18 cellular contexts compared by ENCODE assay signal in genomic region chr5:150119421-150120061, GRCh38. TPM values are rescaled to one million over a fixed set of nuclear protein-coding genes. Genes with fewer than 3 reads are reported as not detected.
DNase-seq lines count a peak whose midpoint lies in the region; ATAC-seq and TF ChIP-seq lines count a peak whose summit lies in the region.
"Had no signal": no experiment of that assay in that cellular context is flagged by ENCODE, and none has a peak within 500 bp of the region (broad histone marks: within the 10 kb centered on the region; RNA-seq: fewer than 3 reads in every experiment).

No MANE protein-coding gene starts in this region.

- H3K4me3 ChIP-seq in SK-N-SH (ENCODE audit: low read depth in 2 of 2, low read length in 1 of 2), result no peak overlapping the region
- H3K4me3 ChIP-seq: hepatocyte, tibial artery had no signal

- DNase-seq in SK-N-SH (no peak), GM13977 (ENCODE audit: low spot score) (no peak), chondrocyte (ENCODE audit: low spot score) (no peak), posterior vena cava (ENCODE audit: low spot score) (peak; percentile 23), NCI-H2196 treated with DMSO at 0.1 percent for 48 hours (lab: John Stamatoyannopoulos, UW; ENCODE audit: unreplicated experiment) (no peak)
- no peak for DNase-seq in NK-92 treated with Interleukin-12 subunit alpha and Interleukin-12 subunit beta, amount 100 ng/mL, for 24 hours (lab: John Stamatoyannopoulos, UW)
- no peak for DNase-seq in activated CD4-positive, alpha-beta T cell treated with anti-CD3 and anti-CD28 coated beads, Interleukin-2, amount 10 ng/mL, durations not matched to agents 24 days and 14 days
- DNase-seq: activated CD4-positive, CD25-positive, alpha-beta regulatory T cell; activated T-cell treated with anti-CD3 and anti-CD28 coated beads, Interleukin-2, amount 50 U/mL, for 1 hour; CD4-positive, alpha-beta memory T cell; naive B cell; NCI-H1105 treated with DMSO at 0.1 percent for 48 hours; NCI-H446; stimulated activated CD4-positive, alpha-beta T cell treated with anti-CD3 and anti-CD28 coated beads, Interleukin-1b, Interleukin-23, amount 100 ng/mL, for 48 hours had no signal

- peaks cover 0 to 11% of the 10 kb centered on the region in 2 experiments; a peak in 1 of 4 replicates for H3K4me1 ChIP-seq in SK-N-SH (ENCODE audit: control insufficient read depth in 1 of 2, insufficient read depth in 2 of 2, low read depth in 1 of 2, low read length in 1 of 2)

- H3K27me3 Mint-ChIP-seq in chondrocyte (ENCODE audit: low read depth), result no peaks in the 10 kb centered on the region
- H3K27me3 Mint-ChIP-seq in activated CD4-positive, alpha-beta T cell treated with anti-CD3 and anti-CD28 coated beads, Interleukin-2, amount 10 ng/mL, durations not matched to agents 24 days and 14 days, result no peaks in the 10 kb centered on the region
- H3K27me3 Mint-ChIP-seq: CD4-positive, alpha-beta memory T cell; naive B cell had no signal

- no peaks in the 10 kb centered on the region for H3F3A ChIP-seq in SK-N-SH (replicated peaks; ENCODE audit: insufficient read depth)

- no peaks in the 10 kb centered on the region for H4K20me1 ChIP-seq in SK-N-SH (ENCODE audit: insufficient read depth)

- CTCF ChIA-PET in SK-N-SH (lab: Yijun Ruan, JAX), result interaction anchor here (0.8 to 2.0 kb wide), 4 partner anchors 8 to 99 kb away, joined by 3 to 8 read pairs (median 6); no protein-coding TSS in a partner anchor

- no peaks in the 10 kb centered on the region for H3K9me2 ChIP-seq in SK-N-SH

- H3K27ac Mint-ChIP-seq in chondrocyte (ENCODE audit: unreplicated experiment), result peak overlapping the region; percentile 8
- H3K27ac Mint-ChIP-seq in activated CD4-positive, alpha-beta T cell treated with anti-CD3 and anti-CD28 coated beads, Interleukin-2, amount 10 ng/mL, durations not matched to agents 24 days and 14 days, result no peak overlapping the region
- H3K27ac Mint-ChIP-seq: CD4-positive, alpha-beta memory T cell; naive B cell had no signal

- no peak overlapping the region for H2AFZ ChIP-seq in SK-N-SH (ENCODE audit: low read depth)
- H2AFZ ChIP-seq: hepatocyte had no signal

- no peak overlapping the region for H3K9ac ChIP-seq in SK-N-SH

- no peaks in the 10 kb centered on the region for H3K9me3 Mint-ChIP-seq in chondrocyte (ENCODE audit: low read depth)
- no peaks in the 10 kb centered on the region for H3K9me3 Mint-ChIP-seq in activated CD4-positive, alpha-beta T cell treated with anti-CD3 and anti-CD28 coated beads, Interleukin-2, amount 10 ng/mL, durations not matched to agents 24 days and 14 days
- H3K9me3 Mint-ChIP-seq: CD4-positive, alpha-beta memory T cell; dendritic cell treated with granulocyte-macrophage colony-stimulating factor and Interleukin-4, amounts not matched to agents 40 ng/mL and 50 ng/mL, for 4 days; naive B cell had no signal

- H3K36me3 Mint-ChIP-seq in chondrocyte (ENCODE audit: low read depth), result peaks cover 51% of the 10 kb centered on the region
- H3K36me3 Mint-ChIP-seq in activated CD4-positive, alpha-beta T cell treated with anti-CD3 and anti-CD28 coated beads, Interleukin-2, amount 10 ng/mL, durations not matched to agents 24 days and 14 days (ENCODE audit: low read depth), result no peaks in the 10 kb centered on the region
- H3K36me3 Mint-ChIP-seq: CD4-positive, alpha-beta memory T cell; naive B cell had no signal

- H3K9me3 ChIP-seq in SK-N-SH, result no peaks in the 10 kb centered on the region
- H3K9me3 ChIP-seq: tibial artery had no signal

- POLR2A ChIA-PET in SK-N-SH (lab: Yijun Ruan, JAX), result no interaction called here

- TF ChIP-seq CTCF in SK-N-SH (IDR thresholded peaks at IDR 0.05) (no peak), GM13977 (IDR thresholded peaks at IDR 0.05; ENCODE audit: extremely low read depth, insufficient read depth, missing control alignments) (peak; percentile 32), chondrocyte (IDR thresholded peaks at IDR 0.05) (no peak)

- intact Hi-C loops in posterior vena cava (cut with DNase I), result no loop called here
- intact Hi-C loops in activated CD4-positive, alpha-beta T cell treated with anti-CD3 and anti-CD28 coated beads, Interleukin-2, amount 10 ng/mL, durations not matched to agents 24 days and 14 days (cut with micrococcal nuclease), result no loop called here

- peaks cover 17% of the 10 kb centered on the region for H3K4me1 Mint-ChIP-seq in chondrocyte (ENCODE audit: low read depth)
- H3K4me1 Mint-ChIP-seq in activated CD4-positive, alpha-beta T cell treated with anti-CD3 and anti-CD28 coated beads, Interleukin-2, amount 10 ng/mL, durations not matched to agents 24 days and 14 days, result peaks cover 2% of the 10 kb centered on the region
- H3K4me1 Mint-ChIP-seq: CD4-positive, alpha-beta memory T cell; naive B cell had no signal

- no peaks in the 10 kb centered on the region for H3K79me2 ChIP-seq in SK-N-SH (ENCODE audit: insufficient read depth)
- H3K79me2 ChIP-seq: hepatocyte had no signal

- TF ChIP-seq RAD21 in SK-N-SH (IDR thresholded peaks at IDR 0.05; ENCODE audit: low read length), result 0 out of 2 replicates have a peak, but pooled peaks have one; percentile 6

- no peak overlapping the region for H3K27ac ChIP-seq in SK-N-SH (ENCODE audit: low read depth in 2 of 2, low read length in 1 of 2)
- H3K27ac ChIP-seq: hepatocyte had no signal

- H3K4me3 Mint-ChIP-seq in chondrocyte (ENCODE audit: unreplicated experiment), result no peak overlapping the region
- H3K4me3 Mint-ChIP-seq in activated CD4-positive, alpha-beta T cell treated with anti-CD3 and anti-CD28 coated beads, Interleukin-2, amount 10 ng/mL, durations not matched to agents 24 days and 14 days, result no peak overlapping the region
- H3K4me3 Mint-ChIP-seq: CD4-positive, alpha-beta memory T cell; dendritic cell treated with granulocyte-macrophage colony-stimulating factor and Interleukin-4, amounts not matched to agents 40 ng/mL and 50 ng/mL, for 4 days; naive B cell had no signal

- no peaks in the 10 kb centered on the region for H3K27me3 ChIP-seq in SK-N-SH (ENCODE audit: insufficient read depth)
- H3K27me3 ChIP-seq: hepatocyte, tibial artery had no signal

- no peak for ATAC-seq in SK-N-SH treated with all-trans-retinoic acid at 6 μM for 48 hours

- H3K36me3 ChIP-seq in SK-N-SH (replicated peaks in 1 of 2; ENCODE audit: control insufficient read depth in 1 of 2, insufficient read depth in 2 of 2, low read length in 1 of 2), result peaks cover 2 to 84% of the 10 kb centered on the region in 2 experiments

- no peak for TF ChIP-seq EP300 in SK-N-SH (IDR thresholded peaks at IDR 0.05; ENCODE audit: borderline replicate concordance in 1 of 2, low read depth in 1 of 2, low read length in 1 of 2)

- no peak overlapping the region for H3K4me2 ChIP-seq in SK-N-SH
- H3K4me2 ChIP-seq: hepatocyte had no signal

- in situ Hi-C loops in GM13977 (cut with MboI; ENCODE audit: low pct_unique_long_range_greater_than_20kb, low sequenced_read_pairs, unreplicated experiment), result no loop called here

- 91% methylated on average over 10 of the region's 10 CpGs for WGBS in SK-N-SH (ENCODE audit: low lambda C conversion rate)

TF ChIP-seq in SK-N-SH, 30 proteins besides CTCF, POLR2A, EP300 and RAD21 (continues in another document):
- TF ChIP-seq POLR2AphosphoS5 (IDR thresholded peaks at IDR 0.05; ENCODE audit: low read depth, low read length) (no peak), JUND (IDR thresholded peaks at IDR 0.05) (no peak), ELF1 (IDR thresholded peaks at IDR 0.05) (no peak), USF2 (IDR thresholded peaks at IDR 0.05; ENCODE audit: borderline replicate concordance, low read depth, low read length) (no peak)

TF ChIP-seq in SK-N-SH treated with all-trans-retinoic acid at 6 μM for 48 hours, 23 proteins besides CTCF, POLR2A, EP300 and RAD21 (continues in another document):
- TF ChIP-seq POU6F1 (CRISPR knock-in tag; IDR thresholded peaks at IDR 0.05; ENCODE audit: borderline replicate concordance, low read depth) (no peak), GLIS3 (CRISPR knock-in tag; IDR thresholded peaks at IDR 0.05) (no peak), ISL1 (CRISPR knock-in tag; IDR thresholded peaks at IDR 0.05) (no peak), ZC3H10 (CRISPR knock-in tag; IDR thresholded peaks at IDR 0.05) (no peak), TCF4 (CRISPR knock-in tag; IDR thresholded peaks at IDR 0.05; ENCODE audit: borderline replicate concordance) (no peak)

RNA-seq across cellular contexts. Expression of gene CSF1R, which starts 33.2 kb away (rescaled TPM):
- polyA plus RNA-seq in SK-N-SH (2012; rRNA removed), result 0.15 and 0.25 TPM in 2 replicates
- 0.10 and 0.30 TPM in 2 replicates for polyA plus RNA-seq in SK-N-SH (2012; cell fraction: cytosol; rRNA removed)
- 0.49 and 0.69 TPM in 2 replicates for polyA plus RNA-seq in SK-N-SH (2012; cell fraction: nucleus; rRNA removed)
- total RNA-seq in chondrocyte (0.62 to 1.7 TPM (median 0.65 TPM) in 3 replicates), posterior vena cava (10 to 100 TPM; 30.8 to 55.1 TPM)
- total RNA-seq in activated CD4-positive, alpha-beta T cell treated with anti-CD3 and anti-CD28 coated beads, Interleukin-2, amount 10 ng/mL, durations not matched to agents 24 days and 14 days, result 0.14 TPM in 1 of 2 replicates, not detected in the other

RNA-seq across cellular contexts. Expression of gene PDGFRB, which starts 36.1 kb away (rescaled TPM):
- 25.9 and 32.1 TPM in 2 replicates for polyA plus RNA-seq in SK-N-SH (2012; rRNA removed)
- polyA plus RNA-seq in SK-N-SH (2012; cell fraction: cytosol; rRNA removed), result 13.2 and 19.7 TPM in 2 replicates
- 57.0 and 58.5 TPM in 2 replicates for polyA plus RNA-seq in SK-N-SH (2012; cell fraction: nucleus; rRNA removed)
- total RNA-seq in chondrocyte (331 to 532 TPM (median 499 TPM) in 3 replicates), posterior vena cava (100 to 1,000 TPM; 251 to 394 TPM)
- total RNA-seq in activated CD4-positive, alpha-beta T cell treated with anti-CD3 and anti-CD28 coated beads, Interleukin-2, amount 10 ng/mL, durations not matched to agents 24 days and 14 days, result 0.62 and 1.5 TPM in 2 replicates
- total RNA-seq: CD4-positive, alpha-beta memory T cell had no signal
- polyA plus RNA-seq: CD4-positive, alpha-beta memory T cell had no signal

RNA-seq across cellular contexts. Expression of gene CDX1, which starts 47.0 kb away (rescaled TPM):
- polyA plus RNA-seq in SK-N-SH (2012; rRNA removed), result 0.23 and 0.26 TPM in 2 replicates
- polyA plus RNA-seq in SK-N-SH (2012; cell fraction: cytosol; rRNA removed), result 0.19 and 0.26 TPM in 2 replicates
- 0.25 and 0.39 TPM in 2 replicates for polyA plus RNA-seq in SK-N-SH (2012; cell fraction: nucleus; rRNA removed)
- total RNA-seq in chondrocyte (0.44 to 0.57 TPM in 2 of 3 replicates, not detected in the other), posterior vena cava (under 1 TPM in 1 of 2 donors, not detected in 1; 0.28 TPM)
- total RNA-seq in activated CD4-positive, alpha-beta T cell treated with anti-CD3 and anti-CD28 coated beads, Interleukin-2, amount 10 ng/mL, durations not matched to agents 24 days and 14 days, result not detected in 2 replicates
- total RNA-seq: CD4-positive, alpha-beta memory T cell had no signal
- polyA plus RNA-seq: CD4-positive, alpha-beta memory T cell had no signal

Comparison
In these comparisons a context has a peak if more than half of its experiments do, and no peak if none do; other contexts are left out.
1. RNA of gene CSF1R, which starts 33.2 kb away (total RNA-seq): 30.8 to 55.1 TPM in posterior vena cava; 0.62 to 1.7 TPM in chondrocyte and 0.14 TPM in activated CD4-positive, alpha-beta T cell treated with anti-CD3 and anti-CD28 coated beads, Interleukin-2, amount 10 ng/mL, durations not matched to agents 24 days and 14 days; every median in the first group is over 10 times any median in the second.
2. RNA of gene PDGFRB, which starts 36.1 kb away (total RNA-seq): 331 to 532 TPM in chondrocyte and 251 to 394 TPM in posterior vena cava; 0.62 to 1.5 TPM in activated CD4-positive, alpha-beta T cell treated with anti-CD3 and anti-CD28 coated beads, Interleukin-2, amount 10 ng/mL, durations not matched to agents 24 days and 14 days; every median in the first group is over 100 times any median in the second.